Comparison of ENCODE assay signal across 1 cellular context in genomic region chr19:10271543-10272086, GRCh38.
TF ChIP-seq lines count a peak whose summit lies in the region.

No MANE protein-coding gene starts in this region.

TF ChIP-seq in HepG2, 621 proteins besides CTCF, POLR2A, EP300 and RAD21:
- peak; percentile 85; the same call in 1 of the 2 replicates for TF ChIP-seq LCORL (IDR thresholded peaks at IDR 0.05)
- TF ChIP-seq LCORL (CRISPR knock-in tag; IDR thresholded peaks at IDR 0.05) = no peak
- TF ChIP-seq NR2F6 (IDR thresholded peaks at IDR 0.05) = no peak
- TF ChIP-seq NR2F6 (CRISPR knock-in tag; IDR thresholded peaks at IDR 0.05) = no peak
- no peak for TF ChIP-seq SRSF1 (optimal IDR thresholded peaks at IDR 0.05; ENCODE audit: low read depth, low read length)
- no peak for TF ChIP-seq ZNF468 (CRISPR knock-in tag; IDR thresholded peaks at IDR 0.05)
- TF ChIP-seq ATF7-NPFF (CRISPR knock-in tag; IDR thresholded peaks at IDR 0.05; ENCODE audit: low read depth) = no peak
- peak; percentile 12 for TF ChIP-seq ZNF407 (CRISPR knock-in tag; IDR thresholded peaks at IDR 0.05; ENCODE audit: not compliant biosample characterization)
- TF ChIP-seq TCF7 (IDR thresholded peaks at IDR 0.05; ENCODE audit: low read depth) = no peak
- no peak for TF ChIP-seq ZNF276 (CRISPR knock-in tag; IDR thresholded peaks at IDR 0.05; ENCODE audit: low read depth)
- TF ChIP-seq ZFP36 (IDR thresholded peaks at IDR 0.05; ENCODE audit: borderline replicate concordance, low read depth, low read length, partially characterized antibody) = no peak
- TF ChIP-seq SPEN (CRISPR knock-in tag; IDR thresholded peaks at IDR 0.05; ENCODE audit: low read depth) = 0 out of 2 replicates have a peak, but pooled peaks have one; percentile 27
- TF ChIP-seq ZNF781 (CRISPR knock-in tag; IDR thresholded peaks at IDR 0.05; ENCODE audit: borderline replicate concordance, not compliant biosample characterization) = no peak
- TF ChIP-seq MBD4 (IDR thresholded peaks at IDR 0.05; ENCODE audit: borderline replicate concordance, low read length) = no peak
- no peak for TF ChIP-seq NR2F2 (IDR thresholded peaks at IDR 0.05; ENCODE audit: borderline replicate concordance, low read depth)
- TF ChIP-seq ZBTB38 (CRISPR knock-in tag; IDR thresholded peaks at IDR 0.05) = no peak; the same call in 1 of the 2 replicates
- 0 out of 2 replicates have a peak, but pooled peaks have one; percentile 8 for TF ChIP-seq PRMT3 (CRISPR knock-in tag; IDR thresholded peaks at IDR 0.05; ENCODE audit: borderline replicate concordance, low read depth)
- no peak for TF ChIP-seq ZBED4 (CRISPR knock-in tag; IDR thresholded peaks at IDR 0.05; ENCODE audit: borderline replicate concordance)
- no peak for TF ChIP-seq ZBTB39 (CRISPR knock-in tag; IDR thresholded peaks at IDR 0.05)
- no peak for TF ChIP-seq ZNF496 (CRISPR knock-in tag; IDR thresholded peaks at IDR 0.05; ENCODE audit: insufficient replicate concordance)
- no peak for TF ChIP-seq ZNF530 (CRISPR knock-in tag; IDR thresholded peaks at IDR 0.05; ENCODE audit: low read depth)
